16 cellular contexts compared by ENCODE assay signal in genomic region chr2:109205447-109205846, GRCh38.
A peak's percentile ranks its signal among the peaks of the same experiment; 100 is the strongest.
DNase-seq lines count a peak whose midpoint lies in the region; ATAC-seq, FAIRE-seq and TF ChIP-seq lines count a peak whose summit lies in the region.
"Had no signal": no experiment of that assay in that cellular context is flagged by ENCODE, and none has a peak within 500 bp of the region (broad histone marks: within the 10 kb centered on the region; RNA-seq: fewer than 3 reads in every experiment).

No MANE protein-coding gene starts in this region.

- TF ChIP-seq POLR2A in GM12891 (IDR thresholded peaks at IDR 0.05; ENCODE audit: low read depth, low read length): no peak

- no peak for FAIRE-seq in GM12891 (lab: Jason Lieb, UNC)
- FAIRE-seq: GM12892, H54 had no signal

- no peaks in the 10 kb centered on the region for H3K36me3 ChIP-seq in BLaER1
- peaks cover 0 to 13% (median 0%) of the 10 kb centered on the region in 11 experiments; a peak in 4 of 22 replicates for H3K36me3 ChIP-seq in BLaER1 treated with 17β-estradiol and CSF1 and Interleukin-3, amounts not matched to agents 10 nM and 100 nM
- H3K36me3 ChIP-seq: HAP-1 had no signal

- POLR2A ChIA-PET in HEK293T (lab: Yijun Ruan, JAX): no interaction called here

- no peak overlapping the region for H3K4me3 ChIP-seq in BLaER1
- no peak overlapping the region for H3K4me3 ChIP-seq in BLaER1 treated with 17β-estradiol and CSF1 and Interleukin-3, amounts not matched to agents 10 nM and 100 nM
- H3K4me3 ChIP-seq: HAP-1 had no signal

- peaks cover 100% of the 10 kb centered on the region for H4K20me1 ChIP-seq in BLaER1
- peaks cover 47 to 100% (median 100%) of the 10 kb centered on the region in 11 experiments; a peak in 21 of 22 replicates for H4K20me1 ChIP-seq in BLaER1 treated with 17β-estradiol and CSF1 and Interleukin-3, amounts not matched to agents 10 nM and 100 nM

- H3K4me2 ChIP-seq in BLaER1: peak overlapping the region; percentile 42
- peak overlapping the region; percentile 26 to 85 (median 57) for H3K4me2 ChIP-seq in BLaER1 treated with 17β-estradiol and CSF1 and Interleukin-3, amounts not matched to agents 10 nM and 100 nM

- no peaks in the 10 kb centered on the region for H3K9me3 ChIP-seq in BLaER1
- peaks cover 0 to 11% (median 0%) of the 10 kb centered on the region in 11 experiments; a peak in 5 of 22 replicates for H3K9me3 ChIP-seq in BLaER1 treated with 17β-estradiol and CSF1 and Interleukin-3, amounts not matched to agents 10 nM and 100 nM (replicated peaks in 1 of 11)
- H3K9me3 ChIP-seq: HAP-1 had no signal

- H3K9ac ChIP-seq in BLaER1: no peak overlapping the region
- H3K9ac ChIP-seq in BLaER1 treated with 17β-estradiol and CSF1 and Interleukin-3, amounts not matched to agents 10 nM and 100 nM: no peak overlapping the region

- CTCF ChIA-PET in HEK293T (lab: Yijun Ruan, JAX): no interaction called here

- H3K4me1 ChIP-seq in BLaER1: peaks cover 45% of the 10 kb centered on the region
- H3K4me1 ChIP-seq in BLaER1 treated with 17β-estradiol and CSF1 and Interleukin-3, amounts not matched to agents 10 nM and 100 nM: peaks cover 47 to 85% (median 67%) of the 10 kb centered on the region in 10 experiments
- H3K4me1 ChIP-seq: HAP-1 had no signal

- no peak overlapping the region for H3K27ac ChIP-seq in BLaER1
- H3K27ac ChIP-seq in BLaER1 treated with 17β-estradiol and CSF1 and Interleukin-3, amounts not matched to agents 10 nM and 100 nM: peak overlapping the region in 1 of 11 experiments; percentile 9; a peak in 1 of 22 replicates

- H3K27me3 ChIP-seq in BLaER1: peaks cover 19% of the 10 kb centered on the region; the same call in 1 of the 2 replicates
- H3K27me3 ChIP-seq in BLaER1 treated with 17β-estradiol and CSF1 and Interleukin-3, amounts not matched to agents 10 nM and 100 nM: peaks cover 0 to 24% (median 11%) of the 10 kb centered on the region in 11 experiments; a peak in 11 of 22 replicates

- no peak for ATAC-seq in left lobe of liver

- peak; percentile 43 for DNase-seq in activated effector memory CD4-positive, alpha-beta T cell treated with anti-CD3 and anti-CD28 coated beads, Interleukin-2, amount 50 U/mL, for 16 hours
- DNase-seq in activated effector memory CD4-positive, alpha-beta T cell treated with Interleukin-2 at 50 U/mL for 16 hours: no peak
- DNase-seq in left lobe of liver (ENCODE audit: low spot score) (peak; percentile 35), GM12891 (ENCODE audit: insufficient read length, low spot score) (no peak), NCI-H1417 (lab: John Stamatoyannopoulos, UW) (no peak), HEK293T (ENCODE audit: extremely low spot score) (no peak)
- DNase-seq: CD4-positive, alpha-beta T cell; DMS53; DMS79 treated with DMSO at 0.1 percent for 48 hours; GF-D8; GOT3 had no signal

TF ChIP-seq in GM12891, 5 proteins besides CTCF, POLR2A, EP300 and RAD21:
- TF ChIP-seq POLR2AphosphoS5 (IDR thresholded peaks at IDR 0.05; ENCODE audit: low read depth, low read length): no peak
- TF ChIP-seq SPI1 (IDR thresholded peaks at IDR 0.05; ENCODE audit: low read depth, low read length): no peak
- no peak for TF ChIP-seq TAF1 (IDR thresholded peaks at IDR 0.05; ENCODE audit: low read depth, low read length)
- TF ChIP-seq POU2F2 (IDR thresholded peaks at IDR 0.05; ENCODE audit: low read depth, low read length): no peak

TF ChIP-seq in HEK293T, 16 proteins besides CTCF, POLR2A, EP300 and RAD21:
- TF ChIP-seq SUZ12 (IDR thresholded peaks at IDR 0.05): no peak

Comparison
In these comparisons a context has a peak if more than half of its experiments do, and no peak if none do; other contexts are left out.
1. DNase-seq: peak in activated effector memory CD4-positive, alpha-beta T cell treated with anti-CD3 and anti-CD28 coated beads, Interleukin-2, amount 50 U/mL, for 16 hours (single experiment) and left lobe of liver (single experiment); none in activated effector memory CD4-positive, alpha-beta T cell treated with Interleukin-2 at 50 U/mL for 16 hours (single experiment), GM12891 (single experiment), NCI-H1417 (0 of 3) and HEK293T (single experiment).